Comparison of ENCODE assay signal across 7 cellular contexts in genomic region chr2:219254590-219255219, GRCh38. TPM values are rescaled to one million over a fixed set of nuclear protein-coding genes. Genes with fewer than 3 reads are reported as not detected.
DNase-seq lines count a peak whose midpoint lies in the region; ATAC-seq, FAIRE-seq and TF ChIP-seq lines count a peak whose summit lies in the region.
"Had no signal": no experiment of that assay in that cellular context is flagged by ENCODE, and none has a peak within 500 bp of the region (broad histone marks: within the 10 kb centered on the region; RNA-seq: fewer than 3 reads in every experiment).

No MANE protein-coding gene starts in this region.

- 24 to 25% methylated on average over 13 of the region's 13 CpGs for WGBS in lower leg skin, 2 donors

- peak; percentile 69 for FAIRE-seq in GM18507 (lab: Jason Lieb, UNC)

- DNase-seq in GM18507 (ENCODE audit: extremely low spot score, insufficient read length, low read depth): no peak
- peak; percentile 46 for DNase-seq in activated T-helper 1 cell treated with anti-CD3 and anti-CD28 coated beads, Interleukin-12 subunit alpha, Interleukin-12 subunit beta, Interleukin-2, Interleukin-4 antibody, amounts not matched to agents 30 ng/mL and 10 ng/mL and 1 ng/mL, durations not matched to agents 14 hours and 24 hours and 36 hours (ENCODE audit: low spot score)
- DNase-seq in lower leg skin (ENCODE audit: low spot score in 2 of 2): no peak
- DNase-seq in NCI-H1436 (lab: John Stamatoyannopoulos, UW): no peak
- no peak for DNase-seq in effector CD8-positive, alpha-beta T cell (lab: John Stamatoyannopoulos, UW)

- peak overlapping the region; percentile 24 for H3K4me3 ChIP-seq in lower leg skin (ENCODE audit: low read depth, poor library complexity, severe bottlenecking)

- H3K27ac Mint-ChIP-seq in activated T-helper 1 cell treated with anti-CD3 and anti-CD28 coated beads, Interleukin-12 subunit alpha, Interleukin-12 subunit beta, Interleukin-2, Interleukin-4 antibody, amounts not matched to agents 30 ng/mL and 10 ng/mL and 1 ng/mL, durations not matched to agents 14 hours and 24 hours and 36 hours: peak overlapping the region; percentile 98

- H3K4me3 Mint-ChIP-seq in activated T-helper 1 cell treated with anti-CD3 and anti-CD28 coated beads, Interleukin-12 subunit alpha, Interleukin-12 subunit beta, Interleukin-2, Interleukin-4 antibody, amounts not matched to agents 30 ng/mL and 10 ng/mL and 1 ng/mL, durations not matched to agents 14 hours and 24 hours and 36 hours: peak overlapping the region; percentile 84

- peaks cover 3% of the 10 kb centered on the region for H3K27me3 Mint-ChIP-seq in activated T-helper 1 cell treated with anti-CD3 and anti-CD28 coated beads, Interleukin-12 subunit alpha, Interleukin-12 subunit beta, Interleukin-2, Interleukin-4 antibody, amounts not matched to agents 30 ng/mL and 10 ng/mL and 1 ng/mL, durations not matched to agents 14 hours and 24 hours and 36 hours (ENCODE audit: insufficient read depth)

- peak; percentile 37 for ATAC-seq in HG03342 (IDR thresholded peaks at IDR 0.05; ENCODE audit: unreplicated experiment)

- peaks cover 43% of the 10 kb centered on the region for H3K4me1 Mint-ChIP-seq in activated T-helper 1 cell treated with anti-CD3 and anti-CD28 coated beads, Interleukin-12 subunit alpha, Interleukin-12 subunit beta, Interleukin-2, Interleukin-4 antibody, amounts not matched to agents 30 ng/mL and 10 ng/mL and 1 ng/mL, durations not matched to agents 14 hours and 24 hours and 36 hours (ENCODE audit: low read depth)

- no peaks in the 10 kb centered on the region for H3K9me3 Mint-ChIP-seq in activated T-helper 1 cell treated with anti-CD3 and anti-CD28 coated beads, Interleukin-12 subunit alpha, Interleukin-12 subunit beta, Interleukin-2, Interleukin-4 antibody, amounts not matched to agents 30 ng/mL and 10 ng/mL and 1 ng/mL, durations not matched to agents 14 hours and 24 hours and 36 hours

- no peak for TF ChIP-seq POLR2A in lower leg skin (IDR thresholded peaks at IDR 0.05)

- no peak for TF ChIP-seq CTCF in lower leg skin (IDR thresholded peaks at IDR 0.05)

- intact Hi-C loops in activated T-helper 1 cell treated with anti-CD3 and anti-CD28 coated beads, Interleukin-12 subunit alpha, Interleukin-12 subunit beta, Interleukin-2, Interleukin-4 antibody, amounts not matched to agents 30 ng/mL and 10 ng/mL and 1 ng/mL, durations not matched to agents 14 hours and 24 hours and 36 hours (cut with micrococcal nuclease): loop anchor here (1.0 to 10.0 kb wide), 8 partner anchors 25 to 1030 kb away; partner anchors contain the start of genes CNOT9, CTDSP1, DNAJB2 and GMPPA
- intact Hi-C loops in lower leg skin (cut with DNase I; ENCODE audit: low total_unique reads): no loop called here

- peaks cover 20% of the 10 kb centered on the region for H3K36me3 Mint-ChIP-seq in activated T-helper 1 cell treated with anti-CD3 and anti-CD28 coated beads, Interleukin-12 subunit alpha, Interleukin-12 subunit beta, Interleukin-2, Interleukin-4 antibody, amounts not matched to agents 30 ng/mL and 10 ng/mL and 1 ng/mL, durations not matched to agents 14 hours and 24 hours and 36 hours (ENCODE audit: low read depth)

RNA-seq across cellular contexts. Expression of gene TUBA4A, which starts 1.0 kb away (rescaled TPM):
- 211 and 217 TPM in 2 replicates for total RNA-seq in activated T-helper 1 cell treated with anti-CD3 and anti-CD28 coated beads, Interleukin-12 subunit alpha, Interleukin-12 subunit beta, Interleukin-2, Interleukin-4 antibody, amounts not matched to agents 30 ng/mL and 10 ng/mL and 1 ng/mL, durations not matched to agents 14 hours and 24 hours and 36 hours
- 100 to 1,000 TPM; 181 to 522 (median 240) TPM for total RNA-seq in lower leg skin

RNA-seq across cellular contexts. Expression of gene TUBA4B, which starts 1.7 kb away (rescaled TPM):
- total RNA-seq in activated T-helper 1 cell treated with anti-CD3 and anti-CD28 coated beads, Interleukin-12 subunit alpha, Interleukin-12 subunit beta, Interleukin-2, Interleukin-4 antibody, amounts not matched to agents 30 ng/mL and 10 ng/mL and 1 ng/mL, durations not matched to agents 14 hours and 24 hours and 36 hours: not detected in 2 replicates
- not detected for total RNA-seq in lower leg skin
- total RNA-seq: activated CD8-positive, alpha-beta memory T cell treated with anti-CD3 and anti-CD28 coated beads for 36 hours had no signal

RNA-seq across cellular contexts. Expression of gene STK16, which starts 9.4 kb away (rescaled TPM):
- 30.1 and 30.6 TPM in 2 replicates for total RNA-seq in activated T-helper 1 cell treated with anti-CD3 and anti-CD28 coated beads, Interleukin-12 subunit alpha, Interleukin-12 subunit beta, Interleukin-2, Interleukin-4 antibody, amounts not matched to agents 30 ng/mL and 10 ng/mL and 1 ng/mL, durations not matched to agents 14 hours and 24 hours and 36 hours
- total RNA-seq in lower leg skin: 10 to 100 TPM; 12.9 to 26.4 (median 13.8) TPM

RNA-seq across cellular contexts. Expression of gene GLB1L, which starts 9.5 kb away (rescaled TPM):
- total RNA-seq in activated T-helper 1 cell treated with anti-CD3 and anti-CD28 coated beads, Interleukin-12 subunit alpha, Interleukin-12 subunit beta, Interleukin-2, Interleukin-4 antibody, amounts not matched to agents 30 ng/mL and 10 ng/mL and 1 ng/mL, durations not matched to agents 14 hours and 24 hours and 36 hours: 4.6 and 4.9 TPM in 2 replicates
- total RNA-seq in lower leg skin: 1 to 10 TPM; 1.6 to 7.7 (median 3.9) TPM

RNA-seq across cellular contexts. Expression of gene DNAJB2, which starts 24.5 kb away (rescaled TPM):
- total RNA-seq in activated T-helper 1 cell treated with anti-CD3 and anti-CD28 coated beads, Interleukin-12 subunit alpha, Interleukin-12 subunit beta, Interleukin-2, Interleukin-4 antibody, amounts not matched to agents 30 ng/mL and 10 ng/mL and 1 ng/mL, durations not matched to agents 14 hours and 24 hours and 36 hours: 40.8 and 45.3 TPM in 2 replicates
- total RNA-seq in lower leg skin: 100 to 1,000 TPM; 125 to 152 (median 140) TPM
